ENCODE assay signal across 28 cellular contexts in genomic region chr7:18961997-18962396, GRCh38.
A peak's percentile ranks its signal among the peaks of the same experiment; 100 is the strongest.
DNase-seq lines count a peak whose midpoint lies in the region; TF ChIP-seq lines count a peak whose summit lies in the region.
"Had no signal": no experiment of that assay in that cellular context is flagged by ENCODE, and none has a peak within 500 bp of the region (broad histone marks: within the 10 kb centered on the region; RNA-seq: fewer than 3 reads in every experiment).

No MANE protein-coding gene starts in this region.

- no peak for TF ChIP-seq RAD21 in SK-N-SH (IDR thresholded peaks at IDR 0.05; ENCODE audit: low read length)

- POLR2A ChIA-PET in SK-N-SH (lab: Yijun Ruan, JAX), result no interaction called here
- POLR2A ChIA-PET in activated CD4-positive, alpha-beta T cell treated with anti-CD3 and anti-CD28 coated beads, Interleukin-2, amount 10 ng/mL, durations not matched to agents 7 days and 5 days (lab: Charles Lee), result no interaction called here

- TF ChIP-seq EP300 in SK-N-SH (IDR thresholded peaks at IDR 0.05; ENCODE audit: borderline replicate concordance in 1 of 2, low read depth in 1 of 2, low read length in 1 of 2), result 0 out of 4 replicates have a peak, but pooled peaks of 1 of the 2 experiments have one; percentile 50

- H3K4me1 Mint-ChIP-seq in neural progenitor cell, result peaks cover 14% of the 10 kb centered on the region
- no peaks in the 10 kb centered on the region for H3K4me1 Mint-ChIP-seq in activated CD4-positive, alpha-beta T cell treated with anti-CD3 and anti-CD28 coated beads, Interleukin-2, amount 10 ng/mL, durations not matched to agents 7 days and 5 days
- H3K4me1 Mint-ChIP-seq: activated naive CD8-positive, alpha-beta T cell treated with anti-CD3 and anti-CD28 coated beads, Interleukin-2, amount 10 ng/mL, durations not matched to agents 7 days and 5 days; CD14-positive monocyte; memory B cell; stimulated activated naive B cell treated with anti-CD40 and anti-IgM and Interleukin-4, amounts not matched to agents 10 μg/mL and 1 μg/mL and 100 μg/mL, for 72 hours had no signal

- H3K27me3 ChIP-seq in mammary epithelial cell (ENCODE audit: insufficient read depth, low read length) (no peaks in the 10 kb centered on the region), breast epithelium (no peaks in the 10 kb centered on the region), SK-N-SH (ENCODE audit: insufficient read depth) (no peaks in the 10 kb centered on the region), fibroblast of lung (ENCODE audit: control insufficient read depth, insufficient read depth, low read length) (no peaks in the 10 kb centered on the region), neural progenitor cell (no peaks in the 10 kb centered on the region)
- H3K27me3 ChIP-seq: body of pancreas, esophagus squamous epithelium, ovary, upper lobe of left lung had no signal

- H3K9me3 ChIP-seq in mammary epithelial cell (replicated peaks; ENCODE audit: insufficient read depth, low read length), result no peaks in the 10 kb centered on the region
- no peaks in the 10 kb centered on the region for H3K9me3 ChIP-seq in breast epithelium
- H3K9me3 ChIP-seq in SK-N-SH, result no peaks in the 10 kb centered on the region
- H3K9me3 ChIP-seq in fibroblast of lung (ENCODE audit: control insufficient read depth, insufficient read depth, low read depth, low read length), result no peaks in the 10 kb centered on the region
- H3K9me3 ChIP-seq in neural progenitor cell (ENCODE audit: low read depth), result no peaks in the 10 kb centered on the region
- H3K9me3 ChIP-seq: body of pancreas, Caco-2, esophagus squamous epithelium, ovary, upper lobe of left lung had no signal

- H3K4me3 Mint-ChIP-seq in neural progenitor cell, result no peak overlapping the region
- no peak overlapping the region for H3K4me3 Mint-ChIP-seq in activated CD4-positive, alpha-beta T cell treated with anti-CD3 and anti-CD28 coated beads, Interleukin-2, amount 10 ng/mL, durations not matched to agents 7 days and 5 days
- H3K4me3 Mint-ChIP-seq: activated naive CD8-positive, alpha-beta T cell treated with anti-CD3 and anti-CD28 coated beads, Interleukin-2, amount 10 ng/mL, durations not matched to agents 7 days and 5 days; CD14-positive monocyte; memory B cell; stimulated activated naive B cell treated with anti-CD40 and anti-IgM and Interleukin-4, amounts not matched to agents 10 μg/mL and 1 μg/mL and 100 μg/mL, for 72 hours had no signal

- WGBS in mammary epithelial cell (ENCODE audit: low coverage, missing lambda C conversion rate), result 38% methylated on average over 4 of the region's 4 CpGs
- WGBS in SK-N-SH (ENCODE audit: low lambda C conversion rate), result 62% methylated on average over 4 of the region's 4 CpGs

- peak overlapping the region; percentile 55 for H2AFZ ChIP-seq in mammary epithelial cell (ENCODE audit: low read depth, low read length)
- no peak overlapping the region for H2AFZ ChIP-seq in SK-N-SH (ENCODE audit: low read depth)
- no peak overlapping the region for H2AFZ ChIP-seq in fibroblast of lung (ENCODE audit: low read length)
- no peak overlapping the region for H2AFZ ChIP-seq in neural progenitor cell (replicated peaks)

- no peaks in the 10 kb centered on the region for H3K9me3 Mint-ChIP-seq in neural progenitor cell
- no peaks in the 10 kb centered on the region for H3K9me3 Mint-ChIP-seq in activated CD4-positive, alpha-beta T cell treated with anti-CD3 and anti-CD28 coated beads, Interleukin-2, amount 10 ng/mL, durations not matched to agents 7 days and 5 days
- H3K9me3 Mint-ChIP-seq: memory B cell; stimulated activated naive B cell treated with anti-CD40 and anti-IgM and Interleukin-4, amounts not matched to agents 10 μg/mL and 1 μg/mL and 100 μg/mL, for 72 hours had no signal

- no peak for TF ChIP-seq POLR2A in breast epithelium (IDR thresholded peaks at IDR 0.05)

- H3K4me2 ChIP-seq in mammary epithelial cell (ENCODE audit: insufficient read depth, low read depth, low read length) (no peak overlapping the region), SK-N-SH (no peak overlapping the region), fibroblast of lung (ENCODE audit: extremely low read depth, insufficient read depth, low read length) (no peak overlapping the region), neural progenitor cell (no peak overlapping the region)

- intact Hi-C loops in mammary epithelial cell (cut with micrococcal nuclease) (no loop called here), breast epithelium (cut with DNase I; ENCODE audit: low total_unique reads) (no loop called here)

- H3K4me1 ChIP-seq in mammary epithelial cell (ENCODE audit: insufficient read depth, low read length) (peaks cover 12% of the 10 kb centered on the region), breast epithelium (no peaks in the 10 kb centered on the region), SK-N-SH (ENCODE audit: control insufficient read depth in 1 of 2, insufficient read depth in 2 of 2, low read depth in 1 of 2, low read length in 1 of 2) (peaks cover 0 to 4% of the 10 kb centered on the region in 2 experiments; a peak in 3 of 4 replicates), fibroblast of lung (ENCODE audit: control insufficient read depth, extremely low read depth, insufficient read depth, low read length) (no peaks in the 10 kb centered on the region), neural progenitor cell (peaks cover 14% of the 10 kb centered on the region)
- H3K4me1 ChIP-seq: body of pancreas, Caco-2, esophagus squamous epithelium, upper lobe of left lung had no signal

- H3F3A ChIP-seq in SK-N-SH (replicated peaks; ENCODE audit: insufficient read depth) (peaks cover 3% of the 10 kb centered on the region), neural progenitor cell (ENCODE audit: low read depth) (no peaks in the 10 kb centered on the region)

- H3K9me2 ChIP-seq in SK-N-SH, result no peaks in the 10 kb centered on the region

- H3K4me3 ChIP-seq in mammary epithelial cell (replicated peaks in 1 of 3; ENCODE audit: insufficient read depth in 1 of 3, low read depth in 2 of 3, low read length in 3 of 3) (no peak overlapping the region), breast epithelium (no peak overlapping the region), SK-N-SH (ENCODE audit: low read depth in 2 of 2, low read length in 1 of 2) (no peak overlapping the region), fibroblast of lung (replicated peaks in 1 of 4; ENCODE audit: control extremely low read depth in 1 of 4, insufficient read depth in 1 of 4, low read depth in 3 of 4, low read length in 4 of 4) (no peak overlapping the region), neural progenitor cell (no peak overlapping the region), coronary artery (no peak overlapping the region)
- H3K4me3 ChIP-seq: body of pancreas, esophagus squamous epithelium, ovary, upper lobe of left lung had no signal

- H3K79me2 ChIP-seq in mammary epithelial cell (ENCODE audit: insufficient read depth, low read length) (no peaks in the 10 kb centered on the region), SK-N-SH (ENCODE audit: insufficient read depth) (no peaks in the 10 kb centered on the region), fibroblast of lung (ENCODE audit: control insufficient read depth, insufficient read depth, low read length) (no peaks in the 10 kb centered on the region), neural progenitor cell (ENCODE audit: low read depth) (no peaks in the 10 kb centered on the region)

- H3K36me3 ChIP-seq in mammary epithelial cell (ENCODE audit: insufficient read depth, low read length) (no peaks in the 10 kb centered on the region), breast epithelium (no peaks in the 10 kb centered on the region), SK-N-SH (replicated peaks in 1 of 2; ENCODE audit: control insufficient read depth in 1 of 2, insufficient read depth in 2 of 2, low read length in 1 of 2) (peaks cover 8 to 37% of the 10 kb centered on the region in 2 experiments), fibroblast of lung (ENCODE audit: control insufficient read depth, insufficient read depth, low read length) (no peaks in the 10 kb centered on the region), neural progenitor cell (no peaks in the 10 kb centered on the region)
- H3K36me3 ChIP-seq: esophagus squamous epithelium, ovary, upper lobe of left lung had no signal

- no peaks in the 10 kb centered on the region for H3K27me3 Mint-ChIP-seq in neural progenitor cell (ENCODE audit: insufficient read depth, low read depth)
- no peaks in the 10 kb centered on the region for H3K27me3 Mint-ChIP-seq in activated CD4-positive, alpha-beta T cell treated with anti-CD3 and anti-CD28 coated beads, Interleukin-2, amount 10 ng/mL, durations not matched to agents 7 days and 5 days
- H3K27me3 Mint-ChIP-seq: activated naive CD8-positive, alpha-beta T cell treated with anti-CD3 and anti-CD28 coated beads, Interleukin-2, amount 10 ng/mL, durations not matched to agents 7 days and 5 days; memory B cell; stimulated activated naive B cell treated with anti-CD40 and anti-IgM and Interleukin-4, amounts not matched to agents 10 μg/mL and 1 μg/mL and 100 μg/mL, for 72 hours had no signal

- TF ChIP-seq CTCF in mammary epithelial cell (conservative IDR thresholded peaks at IDR 0.05 in 1 of 2, IDR thresholded peaks at IDR 0.05 in 1 of 2; ENCODE audit: extremely low read depth in 1 of 2, insufficient read depth in 1 of 2, low read depth in 1 of 2, low read length in 2 of 2) (no peak), breast epithelium (IDR thresholded peaks at IDR 0.05) (no peak), SK-N-SH (IDR thresholded peaks at IDR 0.05) (no peak), fibroblast of lung (conservative IDR thresholded peaks at IDR 0.05 in 1 of 2, IDR thresholded peaks at IDR 0.05 in 1 of 2; ENCODE audit: low read depth in 1 of 2, low read length in 2 of 2) (no peak), neural progenitor cell (IDR thresholded peaks at IDR 0.05) (no peak), coronary artery (IDR thresholded peaks at IDR 0.05) (no peak)

- BruUV-seq in mammary epithelial cell (replicated peaks; lab: Mats Ljungman, UMichigan), result no TSS peak

- DNase-seq in mammary epithelial cell (no peak), breast epithelium (ENCODE audit: low spot score in 2 of 2) (no peak), SK-N-SH (no peak), fibroblast of lung (ENCODE audit: low read depth in 2 of 2) (peak; percentile 14 to 70), UCSD-AML1 (lab: John Stamatoyannopoulos, UW; ENCODE audit: unreplicated experiment) (no peak), neural progenitor cell (ENCODE audit: low spot score) (no peak), coronary artery (ENCODE audit: low spot score) (no peak)
- DNase-seq in activated CD4-positive, alpha-beta T cell treated with anti-CD3 and anti-CD28 coated beads, Interleukin-2, amount 10 ng/mL, durations not matched to agents 7 days and 5 days, result no peak
- DNase-seq: activated CD4-positive, alpha-beta T cell treated with anti-CD3 and anti-CD28 coated beads, Interleukin-2, amount 50 U/mL, for 1 hour; activated effector memory CD4-positive, alpha-beta T cell treated with Interleukin-2 at 50 U/mL for 16 hours; activated naive CD8-positive, alpha-beta T cell treated with anti-CD3 and anti-CD28 coated beads, Interleukin-2, amount 10 ng/mL, durations not matched to agents 7 days and 5 days; activated T-cell treated with anti-CD3 and anti-CD28 coated beads, Interleukin-2, amount 50 U/mL, for 1 hour; Caco-2; cerebellar nuclear complex; esophagus squamous epithelium; GF-D8; KG1; NCI-H1417; NCI-H2081; ovary; SHP77 treated with DMSO at 0.1 percent for 48 hours; stimulated activated naive B cell treated with anti-CD40 and anti-IgM and Interleukin-4, amounts not matched to agents 10 μg/mL and 1 μg/mL and 100 μg/mL, for 72 hours; substantia nigra; upper lobe of left lung had no signal

- H3K27ac Mint-ChIP-seq in neural progenitor cell, result no peak overlapping the region
- no peak overlapping the region for H3K27ac Mint-ChIP-seq in activated CD4-positive, alpha-beta T cell treated with anti-CD3 and anti-CD28 coated beads, Interleukin-2, amount 10 ng/mL, durations not matched to agents 7 days and 5 days
- H3K27ac Mint-ChIP-seq: activated naive CD8-positive, alpha-beta T cell treated with anti-CD3 and anti-CD28 coated beads, Interleukin-2, amount 10 ng/mL, durations not matched to agents 7 days and 5 days; CD14-positive monocyte; memory B cell; stimulated activated naive B cell treated with anti-CD40 and anti-IgM and Interleukin-4, amounts not matched to agents 10 μg/mL and 1 μg/mL and 100 μg/mL, for 72 hours had no signal

- dilution Hi-C loops in mammary epithelial cell (cut with HindIII; ENCODE audit: low sequenced_read_pairs), result no loop called here

- H3K36me3 Mint-ChIP-seq in neural progenitor cell, result no peaks in the 10 kb centered on the region
- H3K36me3 Mint-ChIP-seq in activated CD4-positive, alpha-beta T cell treated with anti-CD3 and anti-CD28 coated beads, Interleukin-2, amount 10 ng/mL, durations not matched to agents 7 days and 5 days (ENCODE audit: low read depth), result no peaks in the 10 kb centered on the region
- H3K36me3 Mint-ChIP-seq: activated naive CD8-positive, alpha-beta T cell treated with anti-CD3 and anti-CD28 coated beads, Interleukin-2, amount 10 ng/mL, durations not matched to agents 7 days and 5 days; CD14-positive monocyte had no signal

- no peak overlapping the region for H3K9ac ChIP-seq in mammary epithelial cell (ENCODE audit: insufficient read depth, low read length)
- no peak overlapping the region for H3K9ac ChIP-seq in SK-N-SH
- H3K9ac ChIP-seq in fibroblast of lung (ENCODE audit: insufficient read depth, low read length), result no peak overlapping the region
- H3K9ac ChIP-seq in neural progenitor cell, result no peak overlapping the region

- H4K20me1 ChIP-seq in mammary epithelial cell (ENCODE audit: insufficient read depth, low read length) (no peaks in the 10 kb centered on the region), SK-N-SH (ENCODE audit: insufficient read depth) (no peaks in the 10 kb centered on the region), fibroblast of lung (ENCODE audit: control insufficient read depth, extremely low read depth, insufficient read depth, low read length) (no peaks in the 10 kb centered on the region), neural progenitor cell (ENCODE audit: low read depth) (no peaks in the 10 kb centered on the region)

- CTCF ChIA-PET in mammary epithelial cell (lab: Charles Lee; ENCODE audit: low non-redundant PET) (no interaction called here), SK-N-SH (lab: Yijun Ruan, JAX) (interaction anchor here (0.6 to 1.6 kb wide), 2 partner anchors 8 to 194 kb away, joined by 3 to 7 read pairs; no protein-coding TSS in a partner anchor)
- CTCF ChIA-PET in activated CD4-positive, alpha-beta T cell treated with anti-CD3 and anti-CD28 coated beads, Interleukin-2, amount 10 ng/mL, durations not matched to agents 7 days and 5 days (lab: Charles Lee), result no interaction called here

- no peak overlapping the region for H3K27ac ChIP-seq in mammary epithelial cell (ENCODE audit: insufficient read depth, low read depth, low read length)
- H3K27ac ChIP-seq in breast epithelium, result no peak overlapping the region
- H3K27ac ChIP-seq in SK-N-SH (ENCODE audit: low read depth in 2 of 2, low read length in 1 of 2), result peak overlapping the region in 1 of 2 experiments; percentile 77; a peak in 2 of 4 replicates
- no peak overlapping the region for H3K27ac ChIP-seq in fibroblast of lung (ENCODE audit: insufficient read depth, low read length)
- no peak overlapping the region for H3K27ac ChIP-seq in neural progenitor cell
- no peak overlapping the region for H3K27ac ChIP-seq in coronary artery
- H3K27ac ChIP-seq: 22Rv1, body of pancreas, esophagus squamous epithelium, ovary, upper lobe of left lung had no signal

- in situ Hi-C loops in mammary epithelial cell (cut with MboI; ENCODE audit: low sequenced_read_pairs in 2 of 2), result no loop called here

Comparison
In these comparisons a context has a peak if more than half of its experiments do, and no peak if none do; other contexts are left out.
1. DNase-seq: peak in fibroblast of lung (2 of 2); none in mammary epithelial cell (single experiment), breast epithelium (0 of 2), SK-N-SH (single experiment), UCSD-AML1 (single experiment), neural progenitor cell (single experiment), coronary artery (single experiment) and activated CD4-positive, alpha-beta T cell treated with anti-CD3 and anti-CD28 coated beads, Interleukin-2, amount 10 ng/mL, durations not matched to agents 7 days and 5 days (single experiment).